ENCODE assay signal across 17 cellular contexts in genomic region chr2:150212722-150213171, GRCh38.
DNase-seq lines count a peak whose midpoint lies in the region; TF ChIP-seq lines count a peak whose summit lies in the region.
"Had no signal": no experiment of that assay in that cellular context is flagged by ENCODE, and none has a peak within 500 bp of the region (broad histone marks: within the 10 kb centered on the region; RNA-seq: fewer than 3 reads in every experiment).

No MANE protein-coding gene starts in this region.

- no peak overlapping the region for H3K27ac ChIP-seq in vagina
- H3K27ac ChIP-seq: 22Rv1, HL-60, KMS-11 had no signal

- no peaks in the 10 kb centered on the region for H3K36me3 ChIP-seq in vagina

- TF ChIP-seq CTCF in fibroblast of mammary gland (conservative IDR thresholded peaks at IDR 0.05; ENCODE audit: control insufficient read depth, insufficient read depth, low read depth, low read length) (no peak), vagina (IDR thresholded peaks at IDR 0.05) (no peak)

- H3K4me1 ChIP-seq in vagina = no peaks in the 10 kb centered on the region

- intact Hi-C loops in vagina (cut with DNase I) = no loop called here

- H3K4me3 ChIP-seq in fibroblast of mammary gland (ENCODE audit: control insufficient read depth, low read depth, low read length) = no peak overlapping the region
- no peak overlapping the region for H3K4me3 ChIP-seq in skeletal muscle cell (ENCODE audit: low read depth, low read length)
- no peak overlapping the region for H3K4me3 ChIP-seq in vagina

- DNase-seq in NCI-H2107 treated with DMSO at 0.1 percent for 48 hours (lab: John Stamatoyannopoulos, UW; ENCODE audit: unreplicated experiment) (peak; percentile 24), NCI-H2107 (lab: John Stamatoyannopoulos, UW) (no peak), NCI-H69 (lab: John Stamatoyannopoulos, UW) (peak; percentile 33), fibroblast of mammary gland (ENCODE audit: low read depth) (peak; percentile 15), skeletal muscle cell (ENCODE audit: low read depth) (peak; percentile 59), vagina (ENCODE audit: extremely low spot score in 2 of 2) (no peak), kidney glomerular epithelial cell (lab: John Stamatoyannopoulos, UW) (no peak)
- DNase-seq in activated CD4-positive, alpha-beta T cell treated with anti-CD3 and anti-CD28 coated beads for 4 hours = no peak
- DNase-seq: activated CD4-positive, alpha-beta T cell treated with anti-CD3 and anti-CD28 coated beads, Interleukin-2, amount 10 ng/mL, durations not matched to agents 24 days and 14 days; central memory CD4-positive, alpha-beta T cell; NCI-H1417 treated with DMSO at 0.1 percent for 48 hours; retina; stimulated activated CD4-positive, alpha-beta T cell treated with anti-CD3 and anti-CD28 coated beads, Interleukin-4, amount 100 ng/mL, for 4 hours; trophoblast cell had no signal

- no peaks in the 10 kb centered on the region for H3K27me3 ChIP-seq in vagina

- TF ChIP-seq POLR2A in vagina (IDR thresholded peaks at IDR 0.05) = no peak

- no peaks in the 10 kb centered on the region for H3K9me3 ChIP-seq in vagina

Comparison
In these comparisons a context has a peak if more than half of its experiments do, and no peak if none do; other contexts are left out.
1. DNase-seq: peak in NCI-H2107 treated with DMSO at 0.1 percent for 48 hours (single experiment), NCI-H69 (single experiment), fibroblast of mammary gland (single experiment) and skeletal muscle cell (single experiment); none in NCI-H2107 (single experiment), vagina (0 of 2), kidney glomerular epithelial cell (single experiment) and activated CD4-positive, alpha-beta T cell treated with anti-CD3 and anti-CD28 coated beads for 4 hours (0 of 2).